In genomic region chr1:235995511-235995910, GRCh38 we compare ENCODE assay signal across 27 cellular contexts.
"Had no signal": no experiment of that assay in that cellular context is flagged by ENCODE, and none has a peak within 500 bp of the region (broad histone marks: within the 10 kb centered on the region; RNA-seq: fewer than 3 reads in every experiment).

No MANE protein-coding gene starts in this region.

- H3K27me3 Mint-ChIP-seq: activated CD8-positive, alpha-beta T cell treated with anti-CD3 and anti-CD28 coated beads for 36 hours; activated naive CD8-positive, alpha-beta T cell treated with anti-CD3 and anti-CD28 coated beads for 36 hours; stimulated activated memory B cell treated with anti-CD40 and anti-IgM and Interleukin-4, amounts not matched to agents 10 μg/mL and 1 μg/mL and 100 μg/mL, for 72 hours had no signal

- H2AFZ ChIP-seq: parathyroid adenoma had no signal

- H3K36me3 ChIP-seq: colonic mucosa had no signal

- H3K4me2 ChIP-seq: smooth muscle cell had no signal

- H3K4me1 ChIP-seq: adrenal gland, body of pancreas, colonic mucosa, parathyroid adenoma, psoas muscle, stomach had no signal

- H3K4me3 Mint-ChIP-seq: activated CD8-positive, alpha-beta T cell treated with anti-CD3 and anti-CD28 coated beads for 36 hours; activated naive CD8-positive, alpha-beta T cell treated with anti-CD3 and anti-CD28 coated beads for 36 hours; activated T-cell treated with anti-CD3 and anti-CD28 coated beads, Interleukin-2, amount 50 U/mL, for 72 hours; nephron; stimulated activated memory B cell treated with anti-CD40 and anti-IgM and Interleukin-4, amounts not matched to agents 10 μg/mL and 1 μg/mL and 100 μg/mL, for 72 hours had no signal

- H3K9me3 ChIP-seq: adrenal gland, body of pancreas, colonic mucosa, psoas muscle, stomach, thyroid gland, upper lobe of left lung had no signal

- H3K4me3 ChIP-seq: adrenal gland, body of pancreas, colonic mucosa, dorsolateral prefrontal cortex, psoas muscle, smooth muscle cell, stomach, thyroid gland, upper lobe of left lung had no signal

- H3K4me1 Mint-ChIP-seq: nephron had no signal

- H3K36me3 Mint-ChIP-seq: stimulated activated memory B cell treated with anti-CD40 and anti-IgM and Interleukin-4, amounts not matched to agents 10 μg/mL and 1 μg/mL and 100 μg/mL, for 72 hours had no signal

- H3K27ac ChIP-seq: body of pancreas, colonic mucosa, dorsolateral prefrontal cortex, parathyroid adenoma, psoas muscle, stomach, thyroid gland, upper lobe of left lung had no signal

- H3K79me2 ChIP-seq: parathyroid adenoma had no signal

- H3K9ac ChIP-seq: parathyroid adenoma had no signal

- H3K27ac Mint-ChIP-seq: activated CD8-positive, alpha-beta T cell treated with anti-CD3 and anti-CD28 coated beads for 36 hours; activated naive CD8-positive, alpha-beta T cell treated with anti-CD3 and anti-CD28 coated beads for 36 hours; activated T-cell treated with anti-CD3 and anti-CD28 coated beads, Interleukin-2, amount 50 U/mL, for 72 hours; nephron; stimulated activated memory B cell treated with anti-CD40 and anti-IgM and Interleukin-4, amounts not matched to agents 10 μg/mL and 1 μg/mL and 100 μg/mL, for 72 hours had no signal

- ATAC-seq: activated CD4-positive, CD25-positive, alpha-beta regulatory T cell treated with anti-CD3 and anti-CD28 coated beads, Interleukin-2, amount 50 U/mL, for 24 hours; activated CD8-positive, alpha-beta T cell treated with anti-CD3 and anti-CD28 coated beads for 36 hours; activated T-cell treated with anti-CD3 and anti-CD28 coated beads, Interleukin-2, amount 50 U/mL, for 72 hours; body of pancreas; psoas muscle; stimulated activated memory B cell treated with anti-CD40 and anti-IgM and Interleukin-4, amounts not matched to agents 10 μg/mL and 1 μg/mL and 100 μg/mL, for 72 hours had no signal

- H3K9me3 Mint-ChIP-seq: activated naive CD8-positive, alpha-beta T cell treated with anti-CD3 and anti-CD28 coated beads for 36 hours; activated T-cell treated with anti-CD3 and anti-CD28 coated beads, Interleukin-2, amount 50 U/mL, for 72 hours had no signal

- DNase-seq: activated CD4-positive, alpha-beta T cell treated with anti-CD3 and anti-CD28 coated beads for 48 hours; activated CD8-positive, alpha-beta T cell treated with anti-CD3 and anti-CD28 coated beads for 36 hours; activated naive CD4-positive, alpha-beta T cell; activated naive CD8-positive, alpha-beta T cell treated with anti-CD3 and anti-CD28 coated beads for 36 hours; activated T-cell treated with anti-CD3 and anti-CD28 coated beads for 4 hours; adrenal gland; aorta; colonic mucosa; dorsolateral prefrontal cortex; effector memory CD4-positive, alpha-beta T cell; left ventricle myocardium superior; occipital lobe; psoas muscle; stimulated activated CD4-positive, alpha-beta T cell treated with anti-CD3 and anti-CD28 coated beads, Interleukin-1b, Interleukin-23, amount 100 ng/mL, for 48 hours; stimulated activated CD4-positive, alpha-beta T cell treated with anti-CD3 and anti-CD28 coated beads, Interleukin-4, amount 100 ng/mL, for 4 hours; stimulated activated CD8-positive, alpha-beta memory T cell treated with anti-CD3 and anti-CD28 coated beads, Interleukin-4, amount 100 ng/mL, for 48 hours; stomach; T-helper 1 cell; upper lobe of left lung had no signal

- H3K27me3 ChIP-seq: adrenal gland, body of pancreas, colonic mucosa, dorsolateral prefrontal cortex, stomach, thyroid gland, upper lobe of left lung had no signal
